ENCODE assay signal across 8 cellular contexts in the genomic region with DNA sequence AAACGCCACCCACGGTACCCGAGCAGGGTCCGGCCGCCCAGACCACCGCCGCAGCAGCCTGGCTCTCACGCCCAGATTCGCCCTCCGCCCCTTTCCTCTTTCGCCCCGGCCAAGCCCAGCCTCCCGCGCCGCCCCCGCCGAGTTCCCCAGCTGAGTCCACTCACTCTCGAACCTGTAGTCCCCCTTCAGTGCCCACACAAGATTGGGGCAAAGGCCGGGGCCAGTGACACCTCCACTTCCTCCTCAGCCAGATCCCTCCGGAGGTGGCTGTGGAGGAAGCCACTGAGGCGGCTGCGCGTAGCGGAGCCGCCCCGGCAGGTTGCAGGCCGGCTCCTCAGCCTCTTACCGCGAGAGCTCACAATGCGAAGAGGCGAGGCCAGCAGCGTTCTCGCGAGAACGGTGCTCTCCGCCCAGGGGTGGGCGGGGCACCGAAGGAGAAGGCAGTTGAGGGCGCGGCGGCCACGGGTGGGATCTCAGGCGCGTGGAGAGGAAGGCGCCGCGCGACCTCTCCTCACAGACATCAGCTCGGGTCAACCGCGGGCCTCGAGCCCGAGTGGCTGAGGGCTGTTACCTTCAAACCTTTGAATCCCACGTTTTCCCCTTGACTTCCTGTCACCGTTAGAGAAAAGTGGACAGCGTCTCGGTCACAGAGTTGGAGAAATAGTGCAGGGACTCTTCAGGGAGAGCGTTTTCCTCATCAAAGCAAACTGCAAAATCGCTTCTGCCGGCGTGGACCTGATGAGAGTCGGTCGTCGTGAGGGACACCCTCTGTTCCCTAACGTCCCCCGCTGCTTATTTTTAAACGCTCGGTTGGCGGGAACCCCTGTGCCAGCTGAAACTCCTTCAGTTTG. TPM values are rescaled to one million over a fixed set of nuclear protein-coding genes. Genes with fewer than 3 reads are reported as not detected.
A peak's percentile ranks its signal among the peaks of the same experiment; 100 is the strongest.
DNase-seq lines count a peak whose midpoint lies in the region; ATAC-seq and TF ChIP-seq lines count a peak whose summit lies in the region.

BTBD10 (minus strand) TSS at position 295 of the 851 bp plus-strand sequence. CDS start 18,098 bp downstream, outside the sequence.

- no peak for TF ChIP-seq CTCF in GM13977 (IDR thresholded peaks at IDR 0.05; ENCODE audit: extremely low read depth, insufficient read depth, missing control alignments)
- no peak for TF ChIP-seq CTCF in transverse colon (IDR thresholded peaks at IDR 0.05)

- 0 to 1% (median 1%) methylated on average over 69 of the region's 69 CpGs for WGBS in adipose tissue, 3 donors
- 0% methylated on average over 52 of the region's 69 CpGs; no CpG with 5 or more reads in 1 of the 2 donors for WGBS in transverse colon (ENCODE audit: low coverage in 1 of 2), 2 donors

- POLR2A ChIA-PET in T-cell (lab: Charles Lee), result interaction anchor here (0.6 to 1.0 kb wide), 4 partner anchors 30 to 783 kb away, joined by 3 to 4 read pairs (median 3); no protein-coding TSS in a partner anchor

- H3K9me3 Mint-ChIP-seq in T-cell, result no peaks in the 10 kb centered on the region

- no peaks in the 10 kb centered on the region for H3K27me3 ChIP-seq in transverse colon

- peaks cover 11% of the 10 kb centered on the region for H3K36me3 Mint-ChIP-seq in T-cell

- H3K4me3 Mint-ChIP-seq in T-cell, result peak within 1 kb of the TSS; percentile 98 to 100 (median 99)

- H3K4me1 ChIP-seq in transverse colon, result peaks cover 6 to 24% (median 11%) of the 10 kb centered on the region in 4 donors

- no peaks in the 10 kb centered on the region for H3K36me3 ChIP-seq in transverse colon

- H3K27me3 Mint-ChIP-seq in T-cell, result no peaks in the 10 kb centered on the region

- H3K27ac Mint-ChIP-seq in T-cell, result peak within 1 kb of the TSS; percentile 96 to 99

- in situ Hi-C loops in GM13977 (cut with MboI; ENCODE audit: low pct_unique_long_range_greater_than_20kb, low sequenced_read_pairs, unreplicated experiment) (no loop called here), transverse colon (cut with MboI; ENCODE audit: low pct_ligation_motif_present in 1 of 4, low pct_unique_long_range_greater_than_20kb in 1 of 4, low sequenced_read_pairs in 3 of 4) (no loop called here)

- peak within 1 kb of the TSS; percentile 80 to 96 (median 90) for H3K4me3 ChIP-seq in transverse colon

- CTCF ChIA-PET in T-cell (lab: Charles Lee), result interaction anchor here in 1 of 2 donors (0.8 to 1.9 kb wide), 2 partner anchors 9 to 24 kb away, joined by 3 to 5 read pairs; no protein-coding TSS in a partner anchor

- TF ChIP-seq EP300 in transverse colon (IDR thresholded peaks at IDR 0.05; ENCODE audit: low read depth), result no peak

- H3K4me1 Mint-ChIP-seq in T-cell, result peaks cover 46 to 51% (median 48%) of the 10 kb centered on the region in 3 donors

- H3K9me3 ChIP-seq in transverse colon, result no peaks in the 10 kb centered on the region

- peak; percentile 96 for TF ChIP-seq POLR2A in transverse colon (IDR thresholded peaks at IDR 0.05)

- intact Hi-C loops in cardiac septum (cut with DNase I) (loop anchor here (2.0 to 10.0 kb wide), 3 partner anchors 78 to 206 kb away; partner anchors contain the start of gene FAR1), transverse colon (cut with DNase I; ENCODE audit: low total_unique reads) (no loop called here)

- H3K27ac ChIP-seq in adipose tissue (ENCODE audit: low read depth, low read length) (peak within 1 kb of the TSS; percentile 31), transverse colon (peak within 1 kb of the TSS; percentile 90 to 95 (median 94))

- ATAC-seq in HG02870 (IDR thresholded peaks at IDR 0.05; ENCODE audit: unreplicated experiment) (peak; percentile 92), T-cell (replicated peaks in 1 of 4) (peak; percentile 98 to 100 (median 99))

- DNase-seq in GM13977 (ENCODE audit: low spot score) (peak; percentile 91), NCI-H146 (lab: John Stamatoyannopoulos, UW) (peak; percentile 91), T-cell (peak; percentile 83 to 95 (median 92)), cardiac septum (ENCODE audit: low spot score) (peak; percentile 97), pons (ENCODE audit: low spot score) (peak; percentile 96), transverse colon (peak; percentile 95)

RNA-seq across cellular contexts. Expression of gene BTBD10, which starts in this region (rescaled TPM):
- 10 to 100 TPM; 15.9 to 19.3 (median 18.8) TPM for total RNA-seq in T-cell
- 10 to 100 TPM in 2 of 3 donors, 1 to 10 TPM in 1; 7.5 to 14.3 (median 10.8) TPM for polyA plus RNA-seq in adipose tissue
- 31.3 TPM for total RNA-seq in cardiac septum
- 10 to 100 TPM in 3 of 4 donors, 1 to 10 TPM in 1; 9.0 to 39.9 (median 32.9) TPM for total RNA-seq in transverse colon

Comparison
In these comparisons a context has a peak if more than half of its experiments do, and no peak if none do; other contexts are left out.
1. Peak in every context shown above with its lines: DNase-seq, ATAC-seq, H3K4me3 ChIP-seq and H3K27ac ChIP-seq.